Comparison of ENCODE assay signal across 21 cellular contexts in the genomic region with DNA sequence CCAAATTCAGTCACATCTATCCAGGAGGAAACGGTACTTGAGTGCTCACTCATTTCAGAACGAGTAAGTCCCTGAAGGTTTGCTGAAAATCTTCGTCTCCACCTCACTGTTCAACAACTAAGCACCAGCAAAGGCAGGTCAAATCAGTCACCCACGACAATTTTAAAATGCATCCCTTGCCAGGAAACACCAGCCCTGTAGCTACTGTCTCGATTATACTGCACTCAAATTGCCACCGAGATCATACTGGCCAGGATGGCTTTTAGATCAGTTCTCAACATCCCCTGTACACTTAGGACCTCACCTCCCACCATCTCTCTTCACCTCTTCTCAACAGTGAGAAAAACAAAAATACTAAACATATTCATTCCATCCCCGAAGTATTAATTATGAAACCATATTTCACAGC.
A peak's percentile ranks its signal among the peaks of the same experiment; 100 is the strongest.
DNase-seq lines count a peak whose midpoint lies in the region; ATAC-seq lines count a peak whose summit lies in the region.
"Had no signal": no experiment of that assay in that cellular context is flagged by ENCODE, and none has a peak within 500 bp of the region (broad histone marks: within the 10 kb centered on the region; RNA-seq: fewer than 3 reads in every experiment).

No MANE protein-coding gene starts in this region.

- H3K4me1 Mint-ChIP-seq in stimulated activated memory B cell treated with anti-CD40 and anti-IgM and Interleukin-4, amounts not matched to agents 10 μg/mL and 1 μg/mL and 100 μg/mL, for 72 hours, result peaks cover 6% of the 10 kb centered on the region

- ATAC-seq in GM18870 (IDR thresholded peaks at IDR 0.05; ENCODE audit: unreplicated experiment) (peak; percentile 66), HG02588 (IDR thresholded peaks at IDR 0.05; ENCODE audit: unreplicated experiment) (peak; percentile 64), HG03432 (IDR thresholded peaks at IDR 0.05; ENCODE audit: unreplicated experiment) (peak; percentile 83)
- ATAC-seq in stimulated activated memory B cell treated with anti-CD40 and anti-IgM and Interleukin-4, amounts not matched to agents 10 μg/mL and 1 μg/mL and 100 μg/mL, for 72 hours, result peak; percentile 53
- ATAC-seq: gastroesophageal sphincter, Panc1 had no signal

- DNase-seq in GDM1 (lab: John Stamatoyannopoulos, UW) (no peak), NCI-H748 treated with DMSO at 0.1 percent for 48 hours (lab: John Stamatoyannopoulos, UW) (no peak), HK-2 (ENCODE audit: unreplicated experiment) (no peak)
- DNase-seq: AML-193; DND-41; erythroblast; Karpas-422; kidney glomerular epithelial cell; mesenchymal stem cell; NCI-H69; SK-N-SH; stimulated activated CD4-positive, alpha-beta T cell treated with anti-CD3 and anti-CD28 coated beads, Interleukin-4, amount 100 ng/mL, for 1 hour; substantia nigra had no signal

- no peak overlapping the region for H3K27ac Mint-ChIP-seq in stimulated activated memory B cell treated with anti-CD40 and anti-IgM and Interleukin-4, amounts not matched to agents 10 μg/mL and 1 μg/mL and 100 μg/mL, for 72 hours
- H3K27ac Mint-ChIP-seq: activated T-helper 1 cell treated with anti-CD3 and anti-CD28 coated beads, Interleukin-12 subunit alpha, Interleukin-12 subunit beta, Interleukin-2, Interleukin-4 antibody, amounts not matched to agents 30 ng/mL and 10 ng/mL and 1 ng/mL, durations not matched to agents 14 hours and 24 hours and 36 hours; natural killer cell treated with Interleukin-12 subunit alpha and Interleukin-12 subunit beta and Interleukin-15 and Interleukin-18, amount 100 ng/mL, for 72 hours had no signal

- no peaks in the 10 kb centered on the region for H3K27me3 Mint-ChIP-seq in stimulated activated memory B cell treated with anti-CD40 and anti-IgM and Interleukin-4, amounts not matched to agents 10 μg/mL and 1 μg/mL and 100 μg/mL, for 72 hours

- H3K4me3 Mint-ChIP-seq in stimulated activated memory B cell treated with anti-CD40 and anti-IgM and Interleukin-4, amounts not matched to agents 10 μg/mL and 1 μg/mL and 100 μg/mL, for 72 hours, result no peak overlapping the region
- H3K4me3 Mint-ChIP-seq: activated T-helper 1 cell treated with anti-CD3 and anti-CD28 coated beads, Interleukin-12 subunit alpha, Interleukin-12 subunit beta, Interleukin-2, Interleukin-4 antibody, amounts not matched to agents 30 ng/mL and 10 ng/mL and 1 ng/mL, durations not matched to agents 14 hours and 24 hours and 36 hours; natural killer cell treated with Interleukin-12 subunit alpha and Interleukin-12 subunit beta and Interleukin-15 and Interleukin-18, amount 100 ng/mL, for 72 hours had no signal

- H3K9me3 Mint-ChIP-seq in stimulated activated memory B cell treated with anti-CD40 and anti-IgM and Interleukin-4, amounts not matched to agents 10 μg/mL and 1 μg/mL and 100 μg/mL, for 72 hours, result peaks cover 10% of the 10 kb centered on the region

- H3K36me3 Mint-ChIP-seq in stimulated activated memory B cell treated with anti-CD40 and anti-IgM and Interleukin-4, amounts not matched to agents 10 μg/mL and 1 μg/mL and 100 μg/mL, for 72 hours, result no peaks in the 10 kb centered on the region
